In the genomic region with DNA sequence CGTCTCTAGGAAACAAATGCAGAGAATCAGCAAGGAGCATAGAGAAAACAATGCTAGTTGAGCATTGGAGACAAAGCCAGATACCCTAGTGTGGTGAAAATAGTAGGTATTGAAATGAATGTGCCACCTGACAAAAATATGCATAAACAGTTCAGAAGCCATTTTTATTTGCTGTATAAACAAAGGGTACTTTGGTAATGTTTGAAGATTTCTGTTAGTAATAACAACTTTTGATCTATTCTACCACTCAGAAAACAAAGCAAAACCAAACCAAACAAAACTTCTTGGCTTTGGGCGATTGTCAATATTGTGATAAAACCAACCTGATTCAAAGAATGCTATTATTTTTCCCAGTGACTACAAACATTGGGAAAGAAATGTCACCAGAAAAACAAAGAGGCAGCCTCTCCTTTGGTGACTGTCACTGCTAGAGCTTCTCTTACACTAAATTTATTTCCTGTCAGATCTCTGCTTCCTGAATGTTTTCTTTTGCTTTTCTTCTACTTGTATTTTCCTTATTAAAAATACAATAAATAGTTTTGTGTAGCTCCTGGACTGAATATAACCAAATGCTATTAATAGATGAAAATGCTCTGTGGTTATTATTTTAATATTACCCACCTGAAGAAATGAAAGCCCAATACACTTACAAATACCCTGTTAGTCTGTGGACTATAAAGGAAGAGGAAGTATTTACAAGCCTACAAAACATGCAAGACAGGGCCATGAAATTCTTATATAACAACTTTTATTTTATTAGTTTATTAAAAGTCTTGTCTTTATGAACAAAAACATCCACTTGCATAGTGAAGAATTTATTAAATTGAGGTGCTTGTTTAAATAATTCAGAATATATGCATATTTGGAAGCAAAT, we compare ENCODE assay signal across 1 cellular context.
TF ChIP-seq lines count a peak whose summit lies in the region.

No MANE protein-coding gene starts in this region.

TF ChIP-seq in HepG2, 621 proteins besides CTCF, POLR2A, EP300 and RAD21 (continued from another document):
- TF ChIP-seq, protein P1, sequence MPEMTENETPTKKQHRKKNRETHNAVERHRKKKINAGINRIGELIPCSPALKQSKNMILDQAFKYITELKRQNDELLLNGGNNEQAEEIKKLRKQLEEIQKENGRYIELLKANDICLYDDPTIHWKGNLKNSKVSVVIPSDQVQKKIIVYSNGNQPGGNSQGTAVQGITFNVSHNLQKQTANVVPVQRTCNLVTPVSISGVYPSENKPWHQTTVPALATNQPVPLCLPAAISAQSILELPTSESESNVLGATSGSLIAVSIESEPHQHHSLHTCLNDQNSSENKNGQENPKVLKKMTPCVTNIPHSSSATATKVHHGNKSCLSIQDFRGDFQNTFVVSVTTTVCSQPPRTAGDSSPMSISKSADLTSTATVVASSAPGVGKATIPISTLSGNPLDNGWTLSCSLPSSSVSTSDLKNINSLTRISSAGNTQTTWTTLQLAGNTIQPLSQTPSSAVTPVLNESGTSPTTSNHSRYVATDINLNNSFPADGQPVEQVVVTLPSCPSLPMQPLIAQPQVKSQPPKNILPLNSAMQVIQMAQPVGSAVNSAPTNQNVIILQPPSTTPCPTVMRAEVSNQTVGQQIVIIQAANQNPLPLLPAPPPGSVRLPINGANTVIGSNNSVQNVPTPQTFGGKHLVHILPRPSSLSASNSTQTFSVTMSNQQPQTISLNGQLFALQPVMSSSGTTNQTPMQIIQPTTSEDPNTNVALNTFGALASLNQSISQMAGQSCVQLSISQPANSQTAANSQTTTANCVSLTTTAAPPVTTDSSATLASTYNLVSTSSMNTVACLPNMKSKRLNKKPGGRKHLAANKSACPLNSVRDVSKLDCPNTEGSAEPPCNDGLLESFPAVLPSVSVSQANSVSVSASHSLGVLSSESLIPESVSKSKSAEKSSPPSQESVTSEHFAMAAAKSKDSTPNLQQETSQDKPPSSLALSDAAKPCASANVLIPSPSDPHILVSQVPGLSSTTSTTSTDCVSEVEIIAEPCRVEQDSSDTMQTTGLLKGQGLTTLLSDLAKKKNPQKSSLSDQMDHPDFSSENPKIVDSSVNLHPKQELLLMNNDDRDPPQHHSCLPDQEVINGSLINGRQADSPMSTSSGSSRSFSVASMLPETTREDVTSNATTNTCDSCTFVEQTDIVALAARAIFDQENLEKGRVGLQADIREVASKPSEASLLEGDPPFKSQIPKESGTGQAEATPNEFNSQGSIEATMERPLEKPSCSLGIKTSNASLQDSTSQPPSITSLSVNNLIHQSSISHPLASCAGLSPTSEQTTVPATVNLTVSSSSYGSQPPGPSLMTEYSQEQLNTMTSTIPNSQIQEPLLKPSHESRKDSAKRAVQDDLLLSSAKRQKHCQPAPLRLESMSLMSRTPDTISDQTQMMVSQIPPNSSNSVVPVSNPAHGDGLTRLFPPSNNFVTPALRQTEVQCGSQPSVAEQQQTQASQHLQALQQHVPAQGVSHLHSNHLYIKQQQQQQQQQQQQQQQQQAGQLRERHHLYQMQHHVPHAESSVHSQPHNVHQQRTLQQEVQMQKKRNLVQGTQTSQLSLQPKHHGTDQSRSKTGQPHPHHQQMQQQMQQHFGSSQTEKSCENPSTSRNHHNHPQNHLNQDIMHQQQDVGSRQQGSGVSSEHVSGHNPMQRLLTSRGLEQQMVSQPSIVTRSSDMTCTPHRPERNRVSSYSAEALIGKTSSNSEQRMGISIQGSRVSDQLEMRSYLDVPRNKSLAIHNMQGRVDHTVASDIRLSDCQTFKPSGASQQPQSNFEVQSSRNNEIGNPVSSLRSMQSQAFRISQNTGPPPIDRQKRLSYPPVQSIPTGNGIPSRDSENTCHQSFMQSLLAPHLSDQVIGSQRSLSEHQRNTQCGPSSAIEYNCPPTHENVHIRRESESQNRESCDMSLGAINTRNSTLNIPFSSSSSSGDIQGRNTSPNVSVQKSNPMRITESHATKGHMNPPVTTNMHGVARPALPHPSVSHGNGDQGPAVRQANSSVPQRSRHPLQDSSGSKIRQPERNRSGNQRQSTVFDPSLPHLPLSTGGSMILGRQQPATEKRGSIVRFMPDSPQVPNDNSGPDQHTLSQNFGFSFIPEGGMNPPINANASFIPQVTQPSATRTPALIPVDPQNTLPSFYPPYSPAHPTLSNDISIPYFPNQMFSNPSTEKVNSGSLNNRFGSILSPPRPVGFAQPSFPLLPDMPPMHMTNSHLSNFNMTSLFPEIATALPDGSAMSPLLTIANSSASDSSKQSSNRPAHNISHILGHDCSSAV (CRISPR knock-in tag; IDR thresholded peaks at IDR 0.05; ENCODE audit: borderline replicate concordance): no peak
- no peak for TF ChIP-seq PITX1 (CRISPR knock-in tag; IDR thresholded peaks at IDR 0.05)
- TF ChIP-seq REPIN1 (CRISPR knock-in tag; IDR thresholded peaks at IDR 0.05; ENCODE audit: borderline replicate concordance, low read depth): no peak
- peak; percentile 94 for TF ChIP-seq SOX5 (CRISPR knock-in tag; IDR thresholded peaks at IDR 0.05; ENCODE audit: borderline replicate concordance)
